11 cellular contexts compared by ENCODE assay signal in genomic region chr1:68197891-68198290, GRCh38. TPM values are rescaled to one million over a fixed set of nuclear protein-coding genes. Genes with fewer than 3 reads are reported as not detected.
DNase-seq lines count a peak whose midpoint lies in the region; ATAC-seq and FAIRE-seq lines count a peak whose summit lies in the region.
"Had no signal": no experiment of that assay in that cellular context is flagged by ENCODE, and none has a peak within 500 bp of the region (broad histone marks: within the 10 kb centered on the region; RNA-seq: fewer than 3 reads in every experiment).

No MANE protein-coding gene starts in this region.

- peak; percentile 99 for DNase-seq in DMS53 (lab: John Stamatoyannopoulos, UW)
- peak; percentile 3 for DNase-seq in NCI-H2171 (lab: John Stamatoyannopoulos, UW)
- DNase-seq in dermis blood vessel endothelial cell: peak; percentile 29
- DNase-seq in myocyte (ENCODE audit: low read depth): peak; percentile 59
- no peak for DNase-seq in ecto neural progenitor cell (ENCODE audit: low spot score)
- DNase-seq in HTR-8/SVneo (ENCODE audit: insufficient read length, low spot score): no peak
- no peak for DNase-seq in T-helper 1 cell
- DNase-seq: activated T-cell treated with anti-CD3 and anti-CD28 coated beads, Interleukin-2, amount 50 U/mL, for 4 hours; CD8-positive, alpha-beta memory T cell; MG63 had no signal

- ATAC-seq in HG02571 (IDR thresholded peaks at IDR 0.05; ENCODE audit: unreplicated experiment): no peak
- ATAC-seq: activated T-cell treated with anti-CD3 and anti-CD28 coated beads, Interleukin-2, amount 50 U/mL, for 4 hours had no signal

- FAIRE-seq in HTR-8/SVneo (lab: Jason Lieb, UNC): no peak

RNA-seq across cellular contexts. Expression of gene WLS, which starts 34.4 kb away (rescaled TPM):
- 43.4 and 50.8 TPM in 2 replicates for total RNA-seq in dermis blood vessel endothelial cell
- total RNA-seq in myocyte: 34.7 and 46.5 TPM in 2 replicates
- 68.2 TPM for polyA plus RNA-seq in myocyte (2012)
- total RNA-seq: CD8-positive, alpha-beta memory T cell had no signal
- polyA plus RNA-seq: CD8-positive, alpha-beta memory T cell had no signal

Comparison
In these comparisons a context has a peak if more than half of its experiments do, and no peak if none do; other contexts are left out.
1. DNase-seq: peak in DMS53 (single experiment), NCI-H2171 (single experiment), dermis blood vessel endothelial cell (single experiment) and myocyte (single experiment); none in ecto neural progenitor cell (single experiment), HTR-8/SVneo (single experiment) and T-helper 1 cell (0 of 5).